Comparison of ENCODE assay signal across 7 cellular contexts in the genomic region with DNA sequence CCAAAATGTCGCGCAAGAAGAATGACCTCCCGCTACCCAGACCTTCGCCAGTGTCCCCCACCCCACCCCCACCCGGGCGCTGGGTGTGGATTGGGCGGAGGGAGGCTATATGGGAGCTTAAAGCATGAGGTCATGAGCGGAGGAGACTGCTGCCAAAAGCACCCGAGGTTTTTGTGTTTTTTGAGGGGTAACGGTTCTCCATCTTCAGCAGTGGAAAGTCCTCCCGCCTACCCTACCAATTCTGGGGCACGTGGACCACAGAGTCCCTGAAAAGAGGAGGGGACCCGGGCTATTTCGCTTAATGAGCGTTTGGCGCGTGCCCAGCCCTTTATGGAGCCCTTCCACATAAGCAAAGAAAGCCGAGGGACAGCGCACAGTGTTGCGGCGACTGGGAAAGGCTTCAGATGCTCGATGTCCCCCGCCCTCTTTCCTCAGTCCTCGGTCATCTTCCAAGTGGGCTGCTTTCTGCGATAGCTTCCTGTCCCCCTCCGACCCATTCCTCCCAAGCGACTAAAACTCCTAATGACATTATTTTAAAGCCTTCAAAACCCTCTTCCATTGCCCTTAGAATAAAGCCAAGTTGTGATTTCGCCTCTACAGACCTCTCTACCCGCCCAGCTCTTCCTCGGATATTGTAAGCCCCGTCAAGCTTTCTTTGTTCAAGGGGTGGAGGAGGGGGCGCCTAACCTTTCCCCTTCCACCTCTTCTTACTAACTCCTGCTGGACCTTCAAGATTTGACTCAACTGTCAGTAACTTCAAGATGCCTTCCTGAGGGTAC. TPM values are rescaled to one million over a fixed set of nuclear protein-coding genes. Genes with fewer than 3 reads are reported as not detected.
DNase-seq lines count a peak whose midpoint lies in the region; ATAC-seq, FAIRE-seq and TF ChIP-seq lines count a peak whose summit lies in the region.

No MANE protein-coding gene starts in this region.

- TF ChIP-seq RAD21 in GM12878 (IDR thresholded peaks at IDR 0.05; ENCODE audit: insufficient read depth, low read depth, low read length): no peak

- in situ Hi-C loops in GM12878 (cut with MboI): no loop called here

- peak overlapping the region; percentile 16 for H3K27ac Mint-ChIP-seq in stimulated activated memory B cell treated with anti-CD40 and anti-IgM and Interleukin-4, amounts not matched to agents 10 μg/mL and 1 μg/mL and 100 μg/mL, for 72 hours

- H3K9me3 ChIP-seq in GM12878 (replicated peaks; ENCODE audit: control insufficient read depth, insufficient read depth, low read length): no peaks in the 10 kb centered on the region

- H3K4me3 ChIP-seq in GM12878: peak overlapping the region; percentile 85

- peak overlapping the region; percentile 69 for H3K9ac ChIP-seq in GM12878 (ENCODE audit: control insufficient read depth, insufficient read depth, low read length)

- H3K4me2 ChIP-seq in GM12878 (ENCODE audit: control insufficient read depth, insufficient read depth): peak overlapping the region; percentile 100

- peaks cover 36% of the 10 kb centered on the region for H3K4me1 Mint-ChIP-seq in stimulated activated memory B cell treated with anti-CD40 and anti-IgM and Interleukin-4, amounts not matched to agents 10 μg/mL and 1 μg/mL and 100 μg/mL, for 72 hours

- POLR2A ChIA-PET in GM12878 (lab: Charles Lee): interaction anchor here (0.6 to 2.6 kb wide), 10 partner anchors 26 to 276 kb away, joined by 3 to 24 read pairs (median 5); no protein-coding TSS in a partner anchor

- H3K79me2 ChIP-seq in GM12878 (ENCODE audit: control insufficient read depth, insufficient read depth, low read length): peaks cover 25% of the 10 kb centered on the region

- peaks cover 12% of the 10 kb centered on the region for H3K4me1 ChIP-seq in GM12878 (ENCODE audit: control insufficient read depth, insufficient read depth, low read length)

- peaks cover 12% of the 10 kb centered on the region for H3K27me3 Mint-ChIP-seq in stimulated activated memory B cell treated with anti-CD40 and anti-IgM and Interleukin-4, amounts not matched to agents 10 μg/mL and 1 μg/mL and 100 μg/mL, for 72 hours

- BruUV-seq in GM12878 (replicated peaks; lab: Mats Ljungman, UMichigan): no TSS peak

- H2AFZ ChIP-seq in GM12878 (ENCODE audit: control insufficient read depth, low read depth, low read length): peak overlapping the region; percentile 69

- WGBS in GM12878 (ENCODE audit: insufficient coverage, insufficient replicate concordance, low lambda C conversion rate, missing lambda C conversion rate): 38% methylated on average over 28 of the region's 32 CpGs

- TF ChIP-seq POLR2A in GM12878 (IDR thresholded peaks at IDR 0.05; ENCODE audit: low read depth, low read length): no peak

- CTCF ChIA-PET in GM12878 (lab: Yijun Ruan, JAX): interaction anchor here (0.7 to 3.2 kb wide), 14 partner anchors 8 to 193 kb away, joined by 3 to 26 read pairs (median 5); no protein-coding TSS in a partner anchor

- peak overlapping the region; percentile 98 for H3K4me3 Mint-ChIP-seq in stimulated activated memory B cell treated with anti-CD40 and anti-IgM and Interleukin-4, amounts not matched to agents 10 μg/mL and 1 μg/mL and 100 μg/mL, for 72 hours

- no peak for TF ChIP-seq CTCF in GM10266 (IDR thresholded peaks at IDR 0.05; ENCODE audit: control insufficient read depth, insufficient read depth, low read depth, missing control alignments)
- no peak for TF ChIP-seq CTCF in GM12878 (IDR thresholded peaks at IDR 0.05 in 2 of 3, conservative IDR thresholded peaks at IDR 0.05 in 1 of 3; ENCODE audit: control insufficient read depth in 2 of 3, extremely low read depth in 1 of 3, insufficient read depth in 1 of 3, low read depth in 3 of 3, low read length in 3 of 3)

- peak overlapping the region; percentile 46 for H3K27ac ChIP-seq in GM12878 (ENCODE audit: control insufficient read depth, insufficient read depth)

- intact Hi-C loops in GM12878 (cut with micrococcal nuclease; ENCODE audit: unreplicated experiment): loop anchor here (2.0 to 5.0 kb wide), 2 partner anchors 53 to 87 kb away; no protein-coding TSS in a partner anchor

- peak; percentile 61 for DNase-seq in GM10266 (ENCODE audit: extremely low spot score)
- DNase-seq in NCI-H146 treated with DMSO at 0.1 percent for 48 hours (lab: John Stamatoyannopoulos, UW; ENCODE audit: unreplicated experiment): peak; percentile 82
- DNase-seq in GM12878 (ENCODE audit: low read depth, low spot score): no peak
- peak; percentile 47 for DNase-seq in iris pigment epithelial cell (ENCODE audit: low read depth)
- DNase-seq in NCI-H2171 treated with DMSO at 0.1 percent for 48 hours (lab: John Stamatoyannopoulos, UW): no peak

- H3K36me3 ChIP-seq in GM12878 (ENCODE audit: control insufficient read depth in 2 of 2, insufficient read depth in 2 of 2, low read length in 1 of 2): no peaks in the 10 kb centered on the region

- ATAC-seq in GM12878 (peak; percentile 10), HG03571 (IDR thresholded peaks at IDR 0.05; ENCODE audit: unreplicated experiment) (no peak)
- ATAC-seq in stimulated activated memory B cell treated with anti-CD40 and anti-IgM and Interleukin-4, amounts not matched to agents 10 μg/mL and 1 μg/mL and 100 μg/mL, for 72 hours: no peak

- no peak for FAIRE-seq in GM12878 (lab: Jason Lieb, UNC)

- H3K36me3 Mint-ChIP-seq in stimulated activated memory B cell treated with anti-CD40 and anti-IgM and Interleukin-4, amounts not matched to agents 10 μg/mL and 1 μg/mL and 100 μg/mL, for 72 hours: no peaks in the 10 kb centered on the region

- H3K9me3 Mint-ChIP-seq in stimulated activated memory B cell treated with anti-CD40 and anti-IgM and Interleukin-4, amounts not matched to agents 10 μg/mL and 1 μg/mL and 100 μg/mL, for 72 hours: no peaks in the 10 kb centered on the region

- SMC1A ChIA-PET in GM12878 (lab: Charles Lee; ENCODE audit: uncharacterized antibody, unreplicated experiment): interaction anchor here (0.6 to 4.8 kb wide), 21 partner anchors 12 to 561 kb away, joined by 3 to 29 read pairs (median 3); no protein-coding TSS in a partner anchor

- TF ChIP-seq EP300 in GM12878 (IDR thresholded peaks at IDR 0.05; ENCODE audit: borderline replicate concordance in 1 of 2, control insufficient read depth in 1 of 2, low read depth in 2 of 2, low read length in 2 of 2): no peak

- RAD21 ChIA-PET in GM12878 (lab: Charles Lee; ENCODE audit: unreplicated experiment): interaction anchor here (0.5 to 5.6 kb wide), 16 partner anchors 29 to 403 kb away, joined by 3 to 44 read pairs (median 3); a partner anchor contains a TSS

- no peaks in the 10 kb centered on the region for H4K20me1 ChIP-seq in GM12878 (ENCODE audit: control insufficient read depth, insufficient read depth)

- no peaks in the 10 kb centered on the region for H3K27me3 ChIP-seq in GM12878 (replicated peaks in 1 of 2; ENCODE audit: control insufficient read depth in 2 of 2, insufficient read depth in 2 of 2, low read length in 1 of 2)

TF ChIP-seq in GM12878, 131 proteins besides CTCF, POLR2A, EP300 and RAD21 (continues in another document):
- TF ChIP-seq ATF7 (IDR thresholded peaks at IDR 0.05; ENCODE audit: low read depth): 0 out of 2 replicates have a peak, but pooled peaks have one; percentile 34
- TF ChIP-seq, protein P1, sequence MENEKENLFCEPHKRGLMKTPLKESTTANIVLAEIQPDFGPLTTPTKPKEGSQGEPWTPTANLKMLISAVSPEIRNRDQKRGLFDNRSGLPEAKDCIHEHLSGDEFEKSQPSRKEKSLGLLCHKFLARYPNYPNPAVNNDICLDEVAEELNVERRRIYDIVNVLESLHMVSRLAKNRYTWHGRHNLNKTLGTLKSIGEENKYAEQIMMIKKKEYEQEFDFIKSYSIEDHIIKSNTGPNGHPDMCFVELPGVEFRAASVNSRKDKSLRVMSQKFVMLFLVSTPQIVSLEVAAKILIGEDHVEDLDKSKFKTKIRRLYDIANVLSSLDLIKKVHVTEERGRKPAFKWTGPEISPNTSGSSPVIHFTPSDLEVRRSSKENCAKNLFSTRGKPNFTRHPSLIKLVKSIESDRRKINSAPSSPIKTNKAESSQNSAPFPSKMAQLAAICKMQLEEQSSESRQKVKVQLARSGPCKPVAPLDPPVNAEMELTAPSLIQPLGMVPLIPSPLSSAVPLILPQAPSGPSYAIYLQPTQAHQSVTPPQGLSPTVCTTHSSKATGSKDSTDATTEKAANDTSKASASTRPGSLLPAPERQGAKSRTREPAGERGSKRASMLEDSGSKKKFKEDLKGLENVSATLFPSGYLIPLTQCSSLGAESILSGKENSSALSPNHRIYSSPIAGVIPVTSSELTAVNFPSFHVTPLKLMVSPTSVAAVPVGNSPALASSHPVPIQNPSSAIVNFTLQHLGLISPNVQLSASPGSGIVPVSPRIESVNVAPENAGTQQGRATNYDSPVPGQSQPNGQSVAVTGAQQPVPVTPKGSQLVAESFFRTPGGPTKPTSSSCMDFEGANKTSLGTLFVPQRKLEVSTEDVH (IDR thresholded peaks at IDR 0.05; ENCODE audit: low read depth, partially characterized antibody): no peak

RNA-seq across cellular contexts. Expression of a gene that starts 2.1 kb away (rescaled TPM):
- total RNA-seq in GM12878 (2013; cell fraction: nucleolus; rRNA removed): 18.5 and 22.0 TPM in 2 replicates
- 10.1 and 10.7 TPM in 2 replicates for total RNA-seq in GM12878 (2014; rRNA removed)
- total RNA-seq in GM12878 (2014; rRNA removed; fragmentation: Illumina TruSeq; extraction: Trizol): 7.5 and 7.9 TPM in 2 replicates
- 19.4 and 19.5 TPM in 2 replicates for total RNA-seq in GM12878 (2021)
- polyA plus RNA-seq in GM12878 (2011; ENCODE audit: low read depth): 3.9 TPM
- polyA plus RNA-seq in GM12878 (2011; rRNA removed): 1.9 and 2.3 TPM in 2 replicates
- polyA plus RNA-seq in GM12878 (2011; cell fraction: cytosol; rRNA removed): 1.9 and 2.1 TPM in 2 replicates
- polyA plus RNA-seq in GM12878 (2011; cell fraction: nucleus; rRNA removed): 5.0 and 6.6 TPM in 2 replicates
- polyA plus RNA-seq in GM12878 (2012): 6.3 and 7.2 TPM in 2 replicates
- polyA plus RNA-seq in GM12878 (2014; fragmentation: Illumina TruSeq; extraction: Trizol): 12.7 and 13.6 TPM in 2 replicates
- polyA plus RNA-seq in GM12878 (2014; fragmentation: Nextera tagmentation; extraction: Ambion mirVana): 1 to 10 TPM; 2.2 to 2.6 TPM
- 11.7 and 15.0 TPM in 2 replicates for polyA plus RNA-seq in GM12878 (2014; rRNA removed)
- 1 to 10 TPM; 5.5 to 6.6 TPM for polyA plus RNA-seq in GM12878 (2016; fragmentation: Nextera tagmentation; extraction: Ambion mirVana)
- polyA minus RNA-seq in GM12878 (2011; rRNA and poly(A)+ RNA removed): 2.2 and 3.4 TPM in 2 replicates
- polyA minus RNA-seq in GM12878 (2011; cell fraction: cytosol; rRNA and poly(A)+ RNA removed): 1.7 and 2.7 TPM in 2 replicates
- polyA minus RNA-seq in GM12878 (2011; cell fraction: nucleus; rRNA and poly(A)+ RNA removed): 1.3 and 2.6 TPM in 2 replicates

Comparison
In these comparisons a context has a peak if more than half of its experiments do, and no peak if none do; other contexts are left out.
1. DNase-seq: peak in GM10266 (single experiment), NCI-H146 treated with DMSO at 0.1 percent for 48 hours (single experiment) and iris pigment epithelial cell (single experiment); none in GM12878 (single experiment) and NCI-H2171 treated with DMSO at 0.1 percent for 48 hours (single experiment).